Comparison of ENCODE assay signal across 1 cellular context in genomic region chr1:150515328-150516049, GRCh38.
TF ChIP-seq lines count a peak whose summit lies in the region.

FALEC (plus strand) TSS chr1:150515752.

TF ChIP-seq in K562, 482 proteins besides CTCF, POLR2A, EP300 and RAD21 (continued from another document):
- TF ChIP-seq PBX2 (CRISPR knock-in tag; IDR thresholded peaks at IDR 0.05; ENCODE audit: low read depth) (peak; percentile 68), PBX2 (tag; conservative IDR thresholded peaks at IDR 0.05; ENCODE audit: low read depth) (peak; percentile 87), TOE1 (IDR thresholded peaks at IDR 0.05; ENCODE audit: borderline replicate concordance) (peak; percentile 78), TOE1 (CRISPR knock-in tag; IDR thresholded peaks at IDR 0.05; ENCODE audit: borderline replicate concordance, low read depth) (no peak), HIVEP1 (CRISPR knock-in tag; IDR thresholded peaks at IDR 0.05) (no peak), NR0B1 (IDR thresholded peaks at IDR 0.05; ENCODE audit: partially characterized antibody) (no peak), ELK3 (CRISPR knock-in tag; IDR thresholded peaks at IDR 0.05) (no peak), RBFOX2 (IDR thresholded peaks at IDR 0.05; ENCODE audit: low read depth, low read length) (peak; percentile 79), PKNOX1 (IDR thresholded peaks at IDR 0.05) (peak; percentile 99), U2AF1 (optimal IDR thresholded peaks at IDR 0.05; ENCODE audit: low read depth, low read length) (no peak), COPS2 (conservative IDR thresholded peaks at IDR 0.05) (no peak), ZNF146 (CRISPR knock-in tag; IDR thresholded peaks at IDR 0.05; ENCODE audit: unreplicated experiment) (no peak), SMARCE1 (IDR thresholded peaks at IDR 0.05) (no peak), ARNT (IDR thresholded peaks at IDR 0.05) (0 out of 4 replicates have a peak, but pooled peaks of 1 of the 2 experiments have one; percentile 15), ZNF318 (IDR thresholded peaks at IDR 0.05; ENCODE audit: borderline replicate concordance in 1 of 2, low read depth in 1 of 2) (no peak), ZNF311 (CRISPR knock-in tag; IDR thresholded peaks at IDR 0.05) (no peak)
TF ChIP-seq in K562: peak in this region for 87.
